In the genomic region with DNA sequence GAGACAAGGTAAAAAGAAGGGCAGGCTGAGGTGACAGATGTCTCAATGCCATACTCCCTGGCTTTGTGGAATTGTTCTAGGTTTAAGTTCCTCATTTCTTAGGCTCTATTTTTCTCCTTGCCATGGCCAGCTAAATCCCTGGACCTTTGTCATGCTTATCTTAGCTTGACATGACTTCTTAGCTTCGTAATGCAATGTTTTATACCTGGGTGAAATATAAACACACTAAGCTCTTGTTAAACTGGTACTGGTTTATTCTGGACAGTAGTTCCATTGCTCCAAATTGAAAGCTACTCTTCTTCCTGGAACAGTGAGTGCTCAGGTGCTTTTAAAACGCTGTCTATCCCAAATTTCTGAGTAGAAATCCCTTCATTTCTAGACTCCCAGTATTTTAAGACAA, we compare ENCODE assay signal across 1 cellular context.
TF ChIP-seq lines count a peak whose summit lies in the region.

No MANE protein-coding gene starts in this region.

TF ChIP-seq in WTC11, 78 proteins besides CTCF, POLR2A, EP300 and RAD21 (continued from another document):
- TF ChIP-seq, protein P1, sequence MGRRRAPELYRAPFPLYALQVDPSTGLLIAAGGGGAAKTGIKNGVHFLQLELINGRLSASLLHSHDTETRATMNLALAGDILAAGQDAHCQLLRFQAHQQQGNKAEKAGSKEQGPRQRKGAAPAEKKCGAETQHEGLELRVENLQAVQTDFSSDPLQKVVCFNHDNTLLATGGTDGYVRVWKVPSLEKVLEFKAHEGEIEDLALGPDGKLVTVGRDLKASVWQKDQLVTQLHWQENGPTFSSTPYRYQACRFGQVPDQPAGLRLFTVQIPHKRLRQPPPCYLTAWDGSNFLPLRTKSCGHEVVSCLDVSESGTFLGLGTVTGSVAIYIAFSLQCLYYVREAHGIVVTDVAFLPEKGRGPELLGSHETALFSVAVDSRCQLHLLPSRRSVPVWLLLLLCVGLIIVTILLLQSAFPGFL (CRISPR knock-in tag; IDR thresholded peaks at IDR 0.05; ENCODE audit: borderline replicate concordance), result no peak
- TF ChIP-seq, protein P2, sequence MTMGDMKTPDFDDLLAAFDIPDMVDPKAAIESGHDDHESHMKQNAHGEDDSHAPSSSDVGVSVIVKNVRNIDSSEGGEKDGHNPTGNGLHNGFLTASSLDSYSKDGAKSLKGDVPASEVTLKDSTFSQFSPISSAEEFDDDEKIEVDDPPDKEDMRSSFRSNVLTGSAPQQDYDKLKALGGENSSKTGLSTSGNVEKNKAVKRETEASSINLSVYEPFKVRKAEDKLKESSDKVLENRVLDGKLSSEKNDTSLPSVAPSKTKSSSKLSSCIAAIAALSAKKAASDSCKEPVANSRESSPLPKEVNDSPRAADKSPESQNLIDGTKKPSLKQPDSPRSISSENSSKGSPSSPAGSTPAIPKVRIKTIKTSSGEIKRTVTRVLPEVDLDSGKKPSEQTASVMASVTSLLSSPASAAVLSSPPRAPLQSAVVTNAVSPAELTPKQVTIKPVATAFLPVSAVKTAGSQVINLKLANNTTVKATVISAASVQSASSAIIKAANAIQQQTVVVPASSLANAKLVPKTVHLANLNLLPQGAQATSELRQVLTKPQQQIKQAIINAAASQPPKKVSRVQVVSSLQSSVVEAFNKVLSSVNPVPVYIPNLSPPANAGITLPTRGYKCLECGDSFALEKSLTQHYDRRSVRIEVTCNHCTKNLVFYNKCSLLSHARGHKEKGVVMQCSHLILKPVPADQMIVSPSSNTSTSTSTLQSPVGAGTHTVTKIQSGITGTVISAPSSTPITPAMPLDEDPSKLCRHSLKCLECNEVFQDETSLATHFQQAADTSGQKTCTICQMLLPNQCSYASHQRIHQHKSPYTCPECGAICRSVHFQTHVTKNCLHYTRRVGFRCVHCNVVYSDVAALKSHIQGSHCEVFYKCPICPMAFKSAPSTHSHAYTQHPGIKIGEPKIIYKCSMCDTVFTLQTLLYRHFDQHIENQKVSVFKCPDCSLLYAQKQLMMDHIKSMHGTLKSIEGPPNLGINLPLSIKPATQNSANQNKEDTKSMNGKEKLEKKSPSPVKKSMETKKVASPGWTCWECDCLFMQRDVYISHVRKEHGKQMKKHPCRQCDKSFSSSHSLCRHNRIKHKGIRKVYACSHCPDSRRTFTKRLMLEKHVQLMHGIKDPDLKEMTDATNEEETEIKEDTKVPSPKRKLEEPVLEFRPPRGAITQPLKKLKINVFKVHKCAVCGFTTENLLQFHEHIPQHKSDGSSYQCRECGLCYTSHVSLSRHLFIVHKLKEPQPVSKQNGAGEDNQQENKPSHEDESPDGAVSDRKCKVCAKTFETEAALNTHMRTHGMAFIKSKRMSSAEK (CRISPR knock-in tag; IDR thresholded peaks at IDR 0.05; ENCODE audit: borderline replicate concordance), result no peak
- TF ChIP-seq GTF2I (CRISPR knock-in tag; conservative IDR thresholded peaks at IDR 0.05), result no peak
